8 cellular contexts compared by ENCODE assay signal in the genomic region with DNA sequence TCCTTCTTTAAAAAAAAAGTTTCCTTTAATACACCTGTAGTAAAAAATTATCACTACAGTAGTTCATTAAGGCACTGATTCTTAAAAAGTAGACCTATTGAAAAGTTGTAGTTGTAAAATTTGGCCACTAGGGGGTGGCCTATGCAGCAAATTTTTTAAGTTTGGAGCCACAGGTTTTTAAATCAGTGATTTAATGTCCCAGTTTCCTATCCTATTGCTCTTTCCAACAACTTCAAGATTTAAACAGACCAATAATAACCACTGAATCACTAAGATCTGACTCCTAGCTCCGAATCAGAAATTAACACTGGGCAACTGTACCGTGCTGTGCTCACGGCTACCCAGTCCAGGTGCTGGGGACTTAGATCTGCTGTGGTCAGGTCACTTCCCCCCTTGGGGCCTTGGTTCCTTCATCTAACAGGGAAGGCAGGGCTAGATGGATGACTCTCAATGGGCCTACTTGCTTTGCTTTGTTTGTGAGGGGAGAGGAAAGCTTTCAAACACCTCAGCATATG.
A peak's percentile ranks its signal among the peaks of the same experiment; 100 is the strongest.
DNase-seq lines count a peak whose midpoint lies in the region; ATAC-seq and TF ChIP-seq lines count a peak whose summit lies in the region.

No MANE protein-coding gene starts in this region.

- peaks cover 54% of the 10 kb centered on the region for H3K36me3 ChIP-seq in adipocyte (ENCODE audit: control insufficient read depth, insufficient read depth, low read length, severe bottlenecking)

- ATAC-seq in right cardiac atrium = peak; percentile 26 to 58

- H3K27me3 ChIP-seq in adipocyte (replicated peaks; ENCODE audit: control insufficient read depth, insufficient read depth, low read length) (no peaks in the 10 kb centered on the region), right cardiac atrium (ENCODE audit: control insufficient read depth, insufficient read depth) (no peaks in the 10 kb centered on the region)

- TF ChIP-seq CTCF in GM12873 (IDR thresholded peaks at IDR 0.05; ENCODE audit: insufficient read depth, low read depth, low read length, missing control alignments) = peak; percentile 67

- no peak overlapping the region for H3K27ac ChIP-seq in right cardiac atrium (ENCODE audit: low read length)

- H3K9me3 ChIP-seq in adipocyte (ENCODE audit: control insufficient read depth, low read length) (no peaks in the 10 kb centered on the region), right cardiac atrium (ENCODE audit: control insufficient read depth, low read length) (no peaks in the 10 kb centered on the region)

- H3K4me1 ChIP-seq in adipocyte (ENCODE audit: control insufficient read depth, insufficient read depth, low read length) = peaks cover 30% of the 10 kb centered on the region
- H3K4me1 ChIP-seq in right cardiac atrium (ENCODE audit: control insufficient read depth, insufficient read depth, low read length) = no peaks in the 10 kb centered on the region

- WGBS in right cardiac atrium = 58% methylated on average over 3 of the region's 3 CpGs

- intact Hi-C loops in right cardiac atrium (cut with DNase I) = loop anchor here (10.0 kb wide), 3 partner anchors 607 to 717 kb away; no protein-coding TSS in a partner anchor

- H3K4me3 ChIP-seq in adipocyte (ENCODE audit: low read length) (no peak overlapping the region), right cardiac atrium (ENCODE audit: low read length) (no peak overlapping the region), skeletal muscle cell (ENCODE audit: low read depth, low read length) (no peak overlapping the region)

- DNase-seq in AML-193 (lab: John Stamatoyannopoulos, UW) (peak; percentile 40 to 49), NAMALWA (ENCODE audit: low spot score) (peak; percentile 66), adipocyte (ENCODE audit: low read depth) (peak; percentile 85), right cardiac atrium (no peak), skeletal muscle cell (ENCODE audit: low read depth) (peak; percentile 21), cerebellar nuclear complex (lab: John Stamatoyannopoulos, UW) (no peak)
- no peak for DNase-seq in activated CD4-positive, alpha-beta T cell treated with anti-CD3 and anti-CD28 coated beads, Interleukin-2, amount 50 U/mL, for 48 hours

- H3K9ac ChIP-seq in adipocyte (ENCODE audit: low read length) = peak overlapping the region; percentile 35

Comparison
In these comparisons a context has a peak if more than half of its experiments do, and no peak if none do; other contexts are left out.
1. DNase-seq: peak in AML-193 (2 of 2), NAMALWA (single experiment), adipocyte (single experiment) and skeletal muscle cell (single experiment); none in right cardiac atrium (0 of 3), cerebellar nuclear complex (0 of 2) and activated CD4-positive, alpha-beta T cell treated with anti-CD3 and anti-CD28 coated beads, Interleukin-2, amount 50 U/mL, for 48 hours (0 of 2).